1 cellular context compared by ENCODE assay signal in the genomic region with DNA sequence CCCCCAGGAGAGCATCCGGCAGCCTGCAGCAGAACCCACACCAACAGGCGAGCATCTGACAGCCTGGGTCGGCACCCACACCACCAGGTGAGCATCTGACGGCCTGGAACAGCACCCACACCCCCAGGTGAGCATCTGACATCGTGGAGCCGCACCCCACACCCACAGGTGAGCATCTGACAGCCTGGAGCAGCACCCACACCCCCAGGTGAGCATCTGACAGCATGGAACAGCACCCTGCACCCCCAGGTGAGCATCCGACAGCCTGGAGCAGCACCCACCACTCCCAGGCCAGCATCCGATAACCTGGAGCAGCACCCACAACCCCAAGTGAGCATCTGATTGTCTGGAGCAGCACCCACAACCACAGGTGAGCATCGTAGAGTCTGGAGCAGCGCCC. TPM values are rescaled to one million over a fixed set of nuclear protein-coding genes. Genes with fewer than 3 reads are reported as not detected.
"Had no signal": no experiment of that assay in that cellular context is flagged by ENCODE, and none has a peak within 500 bp of the region (broad histone marks: within the 10 kb centered on the region; RNA-seq: fewer than 3 reads in every experiment).

No MANE protein-coding gene starts in this region.

RNA-seq across cellular contexts. Expression of gene MMEL1, which starts 43.9 kb away (rescaled TPM):
- total RNA-seq: GM12878 had no signal
